In genomic region chr1:151790940-151791651, GRCh38 we compare ENCODE assay signal across 1 cellular context.
TF ChIP-seq lines count a peak whose summit lies in the region.

No MANE protein-coding gene starts in this region.

TF ChIP-seq in SK-N-SH treated with all-trans-retinoic acid at 6 μM for 48 hours, 23 proteins besides CTCF, POLR2A, EP300 and RAD21 (continued from another document):
- TF ChIP-seq CREB5 (CRISPR knock-in tag; IDR thresholded peaks at IDR 0.05; ENCODE audit: low read depth) = no peak
- TF ChIP-seq PPARA (CRISPR knock-in tag; IDR thresholded peaks at IDR 0.05; ENCODE audit: borderline replicate concordance) = no peak
- no peak for TF ChIP-seq BACH2 (CRISPR knock-in tag; IDR thresholded peaks at IDR 0.05; ENCODE audit: borderline replicate concordance)
- no peak for TF ChIP-seq ZC3H10 (CRISPR knock-in tag; IDR thresholded peaks at IDR 0.05)
- no peak for TF ChIP-seq TSHZ2 (CRISPR knock-in tag; IDR thresholded peaks at IDR 0.05)
